20 cellular contexts compared by ENCODE assay signal in the genomic region with DNA sequence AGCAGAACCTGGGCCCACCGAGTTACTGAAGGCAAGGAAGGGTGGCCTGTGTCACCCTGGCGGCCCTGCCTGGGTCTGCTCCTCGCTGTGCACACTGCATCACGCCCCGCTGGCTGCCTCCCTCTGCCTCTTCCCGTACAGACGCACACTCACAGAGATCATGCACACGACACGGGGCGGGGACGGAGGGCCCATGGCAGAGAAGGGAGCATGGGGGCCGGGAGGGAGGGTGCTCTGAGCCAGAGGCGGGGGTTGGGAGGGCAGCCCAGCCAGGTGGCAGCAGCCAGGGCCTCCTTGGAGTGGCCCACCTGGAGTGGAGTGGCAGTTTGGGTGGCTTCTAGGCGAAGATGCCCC. TPM values are rescaled to one million over a fixed set of nuclear protein-coding genes. Genes with fewer than 3 reads are reported as not detected.
DNase-seq lines count a peak whose midpoint lies in the region; ATAC-seq, FAIRE-seq and TF ChIP-seq lines count a peak whose summit lies in the region.
"Had no signal": no experiment of that assay in that cellular context is flagged by ENCODE, and none has a peak within 500 bp of the region (broad histone marks: within the 10 kb centered on the region; RNA-seq: fewer than 3 reads in every experiment).

No MANE protein-coding gene starts in this region.

- peak overlapping the region; percentile 30; the same call in 1 of the 2 replicates for H3K27ac ChIP-seq in 22Rv1
- no peak overlapping the region for H3K27ac ChIP-seq in BLaER1
- no peak overlapping the region for H3K27ac ChIP-seq in H1 (ENCODE audit: low read depth, low read length)
- no peak overlapping the region for H3K27ac ChIP-seq in ascending aorta
- H3K27ac ChIP-seq: SJSA1 had no signal

- no peak overlapping the region for H3K56ac ChIP-seq in H1 (replicated peaks; ENCODE audit: insufficient read length, low read depth, low read length)

- H4K5ac ChIP-seq in H1 (ENCODE audit: insufficient read length, low read depth, low read length), result no peak overlapping the region

- TF ChIP-seq RAD21 in H1 (IDR thresholded peaks at IDR 0.05 in 1 of 2, conservative IDR thresholded peaks at IDR 0.05 in 1 of 2; ENCODE audit: low read depth in 2 of 2, low read length in 2 of 2), result no peak

- DNase-seq in NCI-H2171 treated with DMSO at 0.1 percent for 48 hours (lab: John Stamatoyannopoulos, UW), result peak; percentile 58
- DNase-seq in H1 (ENCODE audit: low read depth in 1 of 2, low spot score in 2 of 2), result no peak
- DNase-seq in stimulated activated CD4-positive, alpha-beta T cell treated with anti-CD3 and anti-CD28 coated beads, Interleukin-2, amount 100 ng/mL, for 24 hours, result no peak
- no peak for DNase-seq in ascending aorta (ENCODE audit: low spot score in 2 of 2)
- DNase-seq: CD4-positive, CD25-positive, alpha-beta regulatory T cell; COR-L47; DMS153; EL; HCEC 1CT; KBM-7; NCI-H1105; NCI-H187 treated with DMSO at 0.1 percent for 48 hours; NCI-H526; PC-3 had no signal

- POLR2A ChIA-PET in H1 (lab: Charles Lee; ENCODE audit: partially characterized antibody), result interaction anchor here (0.6 to 4.9 kb wide), 8 partner anchors 9 to 178 kb away, joined by 3 to 37 read pairs (median 3); partner anchors contain the start of genes BAZ1B and STX1A

- WGBS in H1 (ENCODE audit: extremely low coverage in 1 of 2, insufficient coverage in 1 of 2, insufficient read length in 1 of 2, insufficient replicate concordance in 2 of 2, low coverage in 1 of 2, low lambda C conversion rate in 2 of 2, missing lambda C conversion rate in 1 of 2), 2 experiments, result 90% methylated on average over 10 of the region's 14 CpGs; no CpG with 5 or more reads in 1 of the 2 experiments

- intact Hi-C loops in ascending aorta (cut with DNase I), result no loop called here

- no peak overlapping the region for H2BK5ac ChIP-seq in H1 (ENCODE audit: low read depth, low read length)

- peaks cover 2% of the 10 kb centered on the region; the same call in 1 of the 2 replicates for H3K23me2 ChIP-seq in H1 (ENCODE audit: low read depth, low read length)

- no peak overlapping the region for H2BK12ac ChIP-seq in H1 (ENCODE audit: low read depth, low read length)

- no peak for FAIRE-seq in H1 (lab: Jason Lieb, UNC)
- FAIRE-seq: GM12878 had no signal

- no peak overlapping the region for H2AFZ ChIP-seq in H1 (ENCODE audit: low read length)

- no peak overlapping the region for H2BK15ac ChIP-seq in H1 (ENCODE audit: low read length)

- no peak overlapping the region for H4K8ac ChIP-seq in H1 (ENCODE audit: extremely low read depth, insufficient read depth, low read length)

- no peak for ATAC-seq in GM19035 (IDR thresholded peaks at IDR 0.05; ENCODE audit: unreplicated experiment)
- ATAC-seq in GM18909 (IDR thresholded peaks at IDR 0.05; ENCODE audit: poor library complexity, unreplicated experiment), result no peak
- ATAC-seq: PC-3 had no signal

- H4K91ac ChIP-seq in H1 (replicated peaks; ENCODE audit: insufficient read length, low read length), result no peak overlapping the region

- no peak overlapping the region for H2AK5ac ChIP-seq in H1 (ENCODE audit: low read depth, low read length)

- no peak overlapping the region for H3K4ac ChIP-seq in H1 (replicated peaks; ENCODE audit: insufficient read length, low read depth, low read length)

- H3K4me1 ChIP-seq in BLaER1, result peaks cover 66% of the 10 kb centered on the region
- H3K4me1 ChIP-seq in H1 (replicated peaks in 1 of 4; ENCODE audit: control insufficient read depth in 3 of 4, insufficient read depth in 4 of 4, low read length in 3 of 4), result peaks cover 0 to 16% (median 11%) of the 10 kb centered on the region in 4 experiments; a peak in 6 of 7 replicates
- H3K4me1 ChIP-seq in ascending aorta, result peaks cover 0 to under 1% of the 10 kb centered on the region in 2 donors

- H3K14ac ChIP-seq in H1 (ENCODE audit: insufficient read length), result no peak overlapping the region

- H3K27me3 ChIP-seq in BLaER1 (no peaks in the 10 kb centered on the region), H1 (replicated peaks in 1 of 4; ENCODE audit: control insufficient read depth in 3 of 4, extremely low read depth in 1 of 4, insufficient read depth in 3 of 4, low read length in 3 of 4) (no peaks in the 10 kb centered on the region; a peak in 1 of 7 replicates), ascending aorta (no peaks in the 10 kb centered on the region)
- H3K27me3 ChIP-seq: SJSA1 had no signal

- H3K18ac ChIP-seq in H1 (ENCODE audit: extremely low read depth, low read length), result no peak overlapping the region

- TF ChIP-seq CTCF in 22Rv1 (IDR thresholded peaks at IDR 0.05), result no peak
- no peak for TF ChIP-seq CTCF in H1 (IDR thresholded peaks at IDR 0.05; ENCODE audit: control extremely low read depth in 1 of 3, insufficient read depth in 1 of 3, low read depth in 1 of 3, low read length in 3 of 3)
- no peak for TF ChIP-seq CTCF in ascending aorta (IDR thresholded peaks at IDR 0.05)

- H3K9me3 ChIP-seq in BLaER1, result no peaks in the 10 kb centered on the region
- H3K9me3 ChIP-seq in H1 (ENCODE audit: insufficient read depth in 2 of 2, low read depth in 1 of 2, low read length in 1 of 2), result no peaks in the 10 kb centered on the region
- no peaks in the 10 kb centered on the region for H3K9me3 ChIP-seq in ascending aorta
- H3K9me3 ChIP-seq: SJSA1 had no signal

- H3K36me3 ChIP-seq in BLaER1 (peaks cover 49% of the 10 kb centered on the region), H1 (ENCODE audit: control insufficient read depth in 2 of 4, insufficient read depth in 4 of 4, low read length in 3 of 4) (peaks cover 6 to 26% (median 11%) of the 10 kb centered on the region in 4 experiments; a peak in 5 of 8 replicates), ascending aorta (peaks cover 47 to 70% of the 10 kb centered on the region in 2 donors)

- TF ChIP-seq POLR2A in H1 (IDR thresholded peaks at IDR 0.05; ENCODE audit: control extremely low read depth in 1 of 2, low read depth in 2 of 2, low read length in 2 of 2), result no peak

- H3K79me2 ChIP-seq in H1 (ENCODE audit: control insufficient read depth in 1 of 2, insufficient read depth in 2 of 2, low read length in 2 of 2), result no peaks in the 10 kb centered on the region

- H3K23ac ChIP-seq in H1 (ENCODE audit: insufficient read length), result no peak overlapping the region

- H3K4me3 ChIP-seq in BLaER1 (no peak overlapping the region), H1 (ENCODE audit: extremely low read depth in 1 of 4, insufficient read depth in 2 of 4, low read depth in 3 of 4, low read length in 4 of 4) (no peak overlapping the region), ascending aorta (no peak overlapping the region)
- H3K4me3 ChIP-seq: GM12878, SJSA1 had no signal

- TF ChIP-seq EP300 in H1 (IDR thresholded peaks at IDR 0.05; ENCODE audit: borderline replicate concordance in 1 of 2, low read depth in 2 of 2, low read length in 2 of 2), result no peak

- H3K4me2 ChIP-seq in BLaER1, result peak overlapping the region; percentile 64
- no peak overlapping the region for H3K4me2 ChIP-seq in H1 (ENCODE audit: insufficient read depth in 1 of 2, low read depth in 2 of 2, low read length in 2 of 2)

- H3K79me1 ChIP-seq in H1 (ENCODE audit: low read depth, low read length), result no peaks in the 10 kb centered on the region

- H4K20me1 ChIP-seq in BLaER1 (peaks cover 87% of the 10 kb centered on the region), H1 (replicated peaks in 1 of 2; ENCODE audit: control insufficient read depth in 1 of 2, insufficient read depth in 2 of 2, low read length in 2 of 2) (peaks cover 6 to 16% of the 10 kb centered on the region in 2 experiments)

- H3K9ac ChIP-seq in BLaER1, result no peak overlapping the region
- no peak overlapping the region for H3K9ac ChIP-seq in H1 (replicated peaks in 1 of 4; ENCODE audit: extremely low read depth in 1 of 4, low read depth in 3 of 4, low read length in 3 of 4)

- H2BK20ac ChIP-seq in H1 (ENCODE audit: low read length), result no peak overlapping the region

- CTCF ChIA-PET in H1 (lab: Charles Lee; ENCODE audit: partially characterized antibody), result interaction anchor here (0.7 to 9.7 kb wide), 15 partner anchors 12 to 177 kb away, joined by 3 to 130 read pairs (median 4); partner anchors contain the start of genes BAZ1B and STX1A

- no peak overlapping the region for H2BK120ac ChIP-seq in H1 (replicated peaks; ENCODE audit: low read depth, low read length)

RNA-seq across cellular contexts. Expression of gene BUD23, which starts 16.6 kb away (rescaled TPM):
- 72.2 and 78.4 TPM in 2 replicates for total RNA-seq in H1 (2021; fragmentation: NEBNext Ultra II Directional; extraction: Animal tissue kit (Norgen Biotek cat#: 25700))
- 72.3 and 76.5 TPM in 2 replicates for polyA plus RNA-seq in H1 (2011; rRNA removed)
- 102 TPM for polyA plus RNA-seq in H1 (2011; cell fraction: cytosol; rRNA removed)
- polyA plus RNA-seq in H1 (2011; cell fraction: nucleus; rRNA removed), result 59.5 TPM
- 82.5 to 105 TPM (median 96.1 TPM) in 4 replicates for polyA plus RNA-seq in H1 (2012, experiment 1 of 2)
- 78.5 TPM for polyA plus RNA-seq in H1 (2012, experiment 2 of 2)
- polyA plus RNA-seq in H1 (2013, experiment 1 of 2), result 147 TPM
- polyA plus RNA-seq in H1 (2013, experiment 2 of 2), result 170 TPM
- polyA minus RNA-seq in H1 (2011; rRNA and poly(A)+ RNA removed), result 31.4 and 38.7 TPM in 2 replicates
- polyA minus RNA-seq in H1 (2011; cell fraction: cytosol; rRNA and poly(A)+ RNA removed), result 22.4 TPM
- polyA minus RNA-seq in H1 (2011; cell fraction: nucleus; rRNA and poly(A)+ RNA removed), result 19.5 TPM
- total RNA-seq in ascending aorta, result 5.6 TPM

RNA-seq across cellular contexts. Expression of gene DNAJC30, which starts 16.8 kb away (rescaled TPM):
- 6.0 and 6.1 TPM in 2 replicates for total RNA-seq in H1 (2021; fragmentation: NEBNext Ultra II Directional; extraction: Animal tissue kit (Norgen Biotek cat#: 25700))
- polyA plus RNA-seq in H1 (2011; rRNA removed), result 6.3 and 10.0 TPM in 2 replicates
- 5.9 TPM for polyA plus RNA-seq in H1 (2011; cell fraction: cytosol; rRNA removed)
- 6.7 TPM for polyA plus RNA-seq in H1 (2011; cell fraction: nucleus; rRNA removed)
- polyA plus RNA-seq in H1 (2012, experiment 1 of 2), result 3.7 to 5.1 TPM (median 4.4 TPM) in 4 replicates
- polyA plus RNA-seq in H1 (2012, experiment 2 of 2), result 5.4 TPM
- polyA plus RNA-seq in H1 (2013, experiment 1 of 2), result 5.8 TPM
- 5.2 TPM for polyA plus RNA-seq in H1 (2013, experiment 2 of 2)
- polyA minus RNA-seq in H1 (2011; rRNA and poly(A)+ RNA removed), result 3.4 and 4.4 TPM in 2 replicates
- polyA minus RNA-seq in H1 (2011; cell fraction: cytosol; rRNA and poly(A)+ RNA removed), result 3.7 TPM
- 10.2 TPM for polyA minus RNA-seq in H1 (2011; cell fraction: nucleus; rRNA and poly(A)+ RNA removed)
- 16.0 TPM for total RNA-seq in ascending aorta

RNA-seq across cellular contexts. Expression of gene STX1A, which starts 19.4 kb away (rescaled TPM):
- 9.9 and 13.5 TPM in 2 replicates for total RNA-seq in H1 (2021; fragmentation: NEBNext Ultra II Directional; extraction: Animal tissue kit (Norgen Biotek cat#: 25700))
- polyA plus RNA-seq in H1 (2011; rRNA removed), result 17.5 and 25.9 TPM in 2 replicates
- polyA plus RNA-seq in H1 (2011; cell fraction: cytosol; rRNA removed), result 17.2 TPM
- 116 TPM for polyA plus RNA-seq in H1 (2011; cell fraction: nucleus; rRNA removed)
- 14.9 to 20.1 TPM (median 18.4 TPM) in 4 replicates for polyA plus RNA-seq in H1 (2012, experiment 1 of 2)
- polyA plus RNA-seq in H1 (2012, experiment 2 of 2), result 9.2 TPM
- polyA plus RNA-seq in H1 (2013, experiment 1 of 2), result 11.4 TPM
- polyA plus RNA-seq in H1 (2013, experiment 2 of 2), result 12.0 TPM
- polyA minus RNA-seq in H1 (2011; rRNA and poly(A)+ RNA removed), result 8.2 and 9.8 TPM in 2 replicates
- 10.2 TPM for polyA minus RNA-seq in H1 (2011; cell fraction: cytosol; rRNA and poly(A)+ RNA removed)
- polyA minus RNA-seq in H1 (2011; cell fraction: nucleus; rRNA and poly(A)+ RNA removed), result 14.3 TPM
- 13.1 TPM for total RNA-seq in ascending aorta

RNA-seq across cellular contexts. Expression of gene VPS37D, which starts 32.4 kb away (rescaled TPM):
- 3.4 and 3.8 TPM in 2 replicates for total RNA-seq in H1 (2021; fragmentation: NEBNext Ultra II Directional; extraction: Animal tissue kit (Norgen Biotek cat#: 25700))
- polyA plus RNA-seq in H1 (2011; rRNA removed), result 5.0 and 6.9 TPM in 2 replicates
- 5.6 TPM for polyA plus RNA-seq in H1 (2011; cell fraction: cytosol; rRNA removed)
- 5.4 TPM for polyA plus RNA-seq in H1 (2011; cell fraction: nucleus; rRNA removed)
- polyA plus RNA-seq in H1 (2012, experiment 1 of 2), result 1.8 to 3.9 TPM (median 3.5 TPM) in 4 replicates
- 3.4 TPM for polyA plus RNA-seq in H1 (2012, experiment 2 of 2)
- 2.4 TPM for polyA plus RNA-seq in H1 (2013, experiment 1 of 2)
- 2.7 TPM for polyA plus RNA-seq in H1 (2013, experiment 2 of 2)
- 0.73 and 1.0 TPM in 2 replicates for polyA minus RNA-seq in H1 (2011; rRNA and poly(A)+ RNA removed)
- polyA minus RNA-seq in H1 (2011; cell fraction: cytosol; rRNA and poly(A)+ RNA removed), result 2.7 TPM
- 3.2 TPM for polyA minus RNA-seq in H1 (2011; cell fraction: nucleus; rRNA and poly(A)+ RNA removed)
- 1.3 TPM for total RNA-seq in ascending aorta

RNA-seq across cellular contexts. Expression of gene ABHD11, which starts 38.6 kb away (rescaled TPM):
- 19.8 and 19.9 TPM in 2 replicates for total RNA-seq in H1 (2021; fragmentation: NEBNext Ultra II Directional; extraction: Animal tissue kit (Norgen Biotek cat#: 25700))
- 42.2 and 50.5 TPM in 2 replicates for polyA plus RNA-seq in H1 (2011; rRNA removed)
- 36.5 TPM for polyA plus RNA-seq in H1 (2011; cell fraction: cytosol; rRNA removed)
- 37.8 TPM for polyA plus RNA-seq in H1 (2011; cell fraction: nucleus; rRNA removed)
- 14.5 to 27.1 TPM (median 22.3 TPM) in 4 replicates for polyA plus RNA-seq in H1 (2012, experiment 1 of 2)
- polyA plus RNA-seq in H1 (2012, experiment 2 of 2), result 19.7 TPM
- 9.7 TPM for polyA plus RNA-seq in H1 (2013, experiment 1 of 2)
- 8.4 TPM for polyA plus RNA-seq in H1 (2013, experiment 2 of 2)
- polyA minus RNA-seq in H1 (2011; rRNA and poly(A)+ RNA removed), result 11.2 and 21.4 TPM in 2 replicates
- polyA minus RNA-seq in H1 (2011; cell fraction: cytosol; rRNA and poly(A)+ RNA removed), result 14.8 TPM
- 45.5 TPM for polyA minus RNA-seq in H1 (2011; cell fraction: nucleus; rRNA and poly(A)+ RNA removed)
- total RNA-seq in ascending aorta, result 55.7 TPM

Comparison
In these comparisons a context has a peak if more than half of its experiments do, and no peak if none do; other contexts are left out.
1. RNA of gene BUD23, which starts 16.6 kb away (total RNA-seq): 72.2 to 78.4 TPM in H1; 5.6 TPM in ascending aorta (single experiment); every median in the first group is over 10 times any median in the second.